In genomic region chr2:12661472-12661871, GRCh38 we compare ENCODE assay signal across 26 cellular contexts.
"Had no signal": no experiment of that assay in that cellular context is flagged by ENCODE, and none has a peak within 500 bp of the region (broad histone marks: within the 10 kb centered on the region; RNA-seq: fewer than 3 reads in every experiment).

No MANE protein-coding gene starts in this region.

- H3K27me3 Mint-ChIP-seq: activated CD8-positive, alpha-beta T cell treated with anti-CD3 and anti-CD28 coated beads for 36 hours; activated T-helper 17 cell treated with anti-CD3 and anti-CD28 coated beads, Interleukin-2, amount 50 U/mL, for 72 hours; type B pancreatic cell had no signal

- H3K4me3 Mint-ChIP-seq: activated CD4-positive, alpha-beta T cell treated with anti-CD3 and anti-CD28 coated beads, Interleukin-2, amount 10 ng/mL, durations not matched to agents 24 days and 14 days; activated CD8-positive, alpha-beta T cell treated with anti-CD3 and anti-CD28 coated beads for 36 hours; activated naive CD8-positive, alpha-beta T cell treated with anti-CD3 and anti-CD28 coated beads, Interleukin-2, amount 10 ng/mL, durations not matched to agents 7 days and 5 days; activated T-helper 17 cell treated with anti-CD3 and anti-CD28 coated beads, Interleukin-2, amount 50 U/mL, for 72 hours; brain; mesothelial cell of epicardium; natural killer cell treated with Interleukin-12 subunit alpha and Interleukin-12 subunit beta and Interleukin-15 and Interleukin-18, amount 100 ng/mL, for 72 hours; type B pancreatic cell had no signal

- H3K9me3 Mint-ChIP-seq: natural killer cell treated with Interleukin-12 subunit alpha and Interleukin-12 subunit beta and Interleukin-15 and Interleukin-18, amount 100 ng/mL, for 72 hours had no signal

- ATAC-seq: activated CD8-positive, alpha-beta T cell treated with anti-CD3 and anti-CD28 coated beads for 36 hours; activated T-helper 17 cell treated with anti-CD3 and anti-CD28 coated beads, Interleukin-2, amount 50 U/mL, for 72 hours; left colon; natural killer cell treated with Interleukin-12 subunit alpha and Interleukin-12 subunit beta and Interleukin-15 and Interleukin-18, amount 100 ng/mL, for 72 hours; right lobe of liver had no signal

- H3K9me3 ChIP-seq: neutrophil, pancreas, testis had no signal

- H3K27ac Mint-ChIP-seq: activated CD4-positive, alpha-beta T cell treated with anti-CD3 and anti-CD28 coated beads, Interleukin-2, amount 10 ng/mL, durations not matched to agents 24 days and 14 days; activated CD8-positive, alpha-beta T cell treated with anti-CD3 and anti-CD28 coated beads for 36 hours; activated naive CD8-positive, alpha-beta T cell treated with anti-CD3 and anti-CD28 coated beads, Interleukin-2, amount 10 ng/mL, durations not matched to agents 7 days and 5 days; activated T-helper 17 cell treated with anti-CD3 and anti-CD28 coated beads, Interleukin-2, amount 50 U/mL, for 72 hours; brain; mesothelial cell of epicardium; natural killer cell treated with Interleukin-12 subunit alpha and Interleukin-12 subunit beta and Interleukin-15 and Interleukin-18, amount 100 ng/mL, for 72 hours; type B pancreatic cell had no signal

- H3K4me1 Mint-ChIP-seq: brain had no signal

- H3K4me1 ChIP-seq: right lobe of liver had no signal

- H3K4me3 ChIP-seq: lung, pancreas, right lobe of liver, smooth muscle cell, stomach, testis had no signal

- H3K27ac ChIP-seq: neutrophil, right lobe of liver, stomach, testis had no signal

- DNase-seq: activated CD4-positive, alpha-beta T cell treated with anti-CD3 and anti-CD28 coated beads, Interleukin-2, amount 10 ng/mL, durations not matched to agents 24 days and 14 days; activated CD8-positive, alpha-beta T cell treated with anti-CD3 and anti-CD28 coated beads for 36 hours; activated naive CD4-positive, alpha-beta T cell; activated naive CD8-positive, alpha-beta T cell treated with anti-CD3 and anti-CD28 coated beads, Interleukin-2, amount 10 ng/mL, durations not matched to agents 7 days and 5 days; activated T-cell treated with anti-CD3 and anti-CD28 coated beads, Interleukin-2, amount 50 U/mL, for 1 hour; anterior cingulate cortex; cortex of kidney; foreskin melanocyte; glutamatergic neuron; hippocampal formation; left colon; right lobe of liver; stimulated activated CD4-positive, alpha-beta T cell treated with anti-CD3 and anti-CD28 coated beads, Interleukin-4, amount 100 ng/mL, for 1 hour; stomach; T-helper 1 cell; T1000; testis had no signal

- H3K27me3 ChIP-seq: neutrophil, pancreas, right lobe of liver, stomach, testis had no signal

- H3K36me3 Mint-ChIP-seq: brain, mesothelial cell of epicardium, type B pancreatic cell had no signal

- H3K36me3 ChIP-seq: neutrophil, pancreas, right lobe of liver, stomach had no signal
